In the genomic region with DNA sequence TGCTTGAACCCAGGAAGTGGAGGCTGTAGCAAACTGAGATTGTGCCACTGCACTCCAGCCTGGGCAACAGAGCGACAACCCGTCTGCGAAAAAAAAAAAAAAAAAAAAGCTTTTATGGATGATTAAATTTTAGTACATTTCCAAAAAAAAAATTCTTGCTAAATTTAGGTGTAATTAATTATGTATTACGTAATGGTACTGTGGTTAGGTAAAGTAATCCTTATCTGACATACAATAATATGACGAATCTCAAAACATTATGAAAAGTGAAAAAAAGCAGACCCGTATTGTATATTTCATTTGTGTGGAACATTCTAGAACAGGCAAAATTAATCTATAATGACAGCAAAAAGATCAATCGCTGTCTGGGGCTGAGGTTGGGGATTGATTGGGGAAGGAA, we compare ENCODE assay signal across 4 cellular contexts.
TF ChIP-seq lines count a peak whose summit lies in the region.

No MANE protein-coding gene starts in this region.

TF ChIP-seq in SK-N-SH treated with all-trans-retinoic acid at 6 μM for 48 hours, 23 proteins besides CTCF, POLR2A, EP300 and RAD21:
- TF ChIP-seq ZFP30 (CRISPR knock-in tag; IDR thresholded peaks at IDR 0.05) = no peak
- no peak for TF ChIP-seq ESRRG (CRISPR knock-in tag; IDR thresholded peaks at IDR 0.05)
- TF ChIP-seq ZNF565 (CRISPR knock-in tag; conservative IDR thresholded peaks at IDR 0.05; ENCODE audit: low read depth) = no peak
- TF ChIP-seq ISL1 (CRISPR knock-in tag; IDR thresholded peaks at IDR 0.05) = peak; percentile 36
- no peak for TF ChIP-seq ZFP3 (CRISPR knock-in tag; IDR thresholded peaks at IDR 0.05)
TF ChIP-seq in SK-N-SH treated with all-trans-retinoic acid at 6 μM for 48 hours: peak in this region for 1.

TF ChIP-seq in SK-N-SH, 30 proteins besides CTCF, POLR2A, EP300 and RAD21:
- TF ChIP-seq FOXJ3 (CRISPR knock-in tag; IDR thresholded peaks at IDR 0.05) (no peak), TEAD4 (IDR thresholded peaks at IDR 0.05; ENCODE audit: borderline replicate concordance, insufficient read depth) (no peak)
- TF ChIP-seq, protein P1, sequence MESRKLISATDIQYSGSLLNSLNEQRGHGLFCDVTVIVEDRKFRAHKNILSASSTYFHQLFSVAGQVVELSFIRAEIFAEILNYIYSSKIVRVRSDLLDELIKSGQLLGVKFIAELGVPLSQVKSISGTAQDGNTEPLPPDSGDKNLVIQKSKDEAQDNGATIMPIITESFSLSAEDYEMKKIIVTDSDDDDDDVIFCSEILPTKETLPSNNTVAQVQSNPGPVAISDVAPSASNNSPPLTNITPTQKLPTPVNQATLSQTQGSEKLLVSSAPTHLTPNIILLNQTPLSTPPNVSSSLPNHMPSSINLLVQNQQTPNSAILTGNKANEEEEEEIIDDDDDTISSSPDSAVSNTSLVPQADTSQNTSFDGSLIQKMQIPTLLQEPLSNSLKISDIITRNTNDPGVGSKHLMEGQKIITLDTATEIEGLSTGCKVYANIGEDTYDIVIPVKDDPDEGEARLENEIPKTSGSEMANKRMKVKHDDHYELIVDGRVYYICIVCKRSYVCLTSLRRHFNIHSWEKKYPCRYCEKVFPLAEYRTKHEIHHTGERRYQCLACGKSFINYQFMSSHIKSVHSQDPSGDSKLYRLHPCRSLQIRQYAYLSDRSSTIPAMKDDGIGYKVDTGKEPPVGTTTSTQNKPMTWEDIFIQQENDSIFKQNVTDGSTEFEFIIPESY (IDR thresholded peaks at IDR 0.05; ENCODE audit: borderline replicate concordance, low read depth) = no peak

TF ChIP-seq in IMR-90, 13 proteins besides CTCF, POLR2A, EP300 and RAD21:
- TF ChIP-seq MAZ (IDR thresholded peaks at IDR 0.05; ENCODE audit: borderline replicate concordance, low read depth, low read length) (no peak), CEBPB (IDR thresholded peaks at IDR 0.05; ENCODE audit: low read depth, low read length) (peak; percentile 41), NFE2L2 (IDR thresholded peaks at IDR 0.05; ENCODE audit: low read depth, low read length) (no peak), BHLHE40 (IDR thresholded peaks at IDR 0.05; ENCODE audit: low read depth, low read length) (no peak), SMC3 (IDR thresholded peaks at IDR 0.05; ENCODE audit: low read depth, low read length) (no peak), FOS (IDR thresholded peaks at IDR 0.05; ENCODE audit: low read depth, low read length) (no peak), RCOR1 (IDR thresholded peaks at IDR 0.05; ENCODE audit: insufficient replicate concordance, low read length) (no peak)
- TF ChIP-seq, protein P2, sequence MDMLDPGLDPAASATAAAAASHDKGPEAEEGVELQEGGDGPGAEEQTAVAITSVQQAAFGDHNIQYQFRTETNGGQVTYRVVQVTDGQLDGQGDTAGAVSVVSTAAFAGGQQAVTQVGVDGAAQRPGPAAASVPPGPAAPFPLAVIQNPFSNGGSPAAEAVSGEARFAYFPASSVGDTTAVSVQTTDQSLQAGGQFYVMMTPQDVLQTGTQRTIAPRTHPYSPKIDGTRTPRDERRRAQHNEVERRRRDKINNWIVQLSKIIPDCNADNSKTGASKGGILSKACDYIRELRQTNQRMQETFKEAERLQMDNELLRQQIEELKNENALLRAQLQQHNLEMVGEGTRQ (IDR thresholded peaks at IDR 0.05; ENCODE audit: low read depth, low read length) = no peak

TF ChIP-seq in K562, 482 proteins besides CTCF, POLR2A, EP300 and RAD21:
- TF ChIP-seq CEBPG (CRISPR knock-in tag; IDR thresholded peaks at IDR 0.05) (no peak), CEBPG (tag; conservative IDR thresholded peaks at IDR 0.05 in 1 of 2, IDR thresholded peaks at IDR 0.05 in 1 of 2) (peak; percentile 28 to 78; a peak in 2 of 4 replicates), PML (IDR thresholded peaks at IDR 0.05; ENCODE audit: low read length) (no peak), CEBPB (tag; IDR thresholded peaks at IDR 0.05) (peak; percentile 73)
TF ChIP-seq in K562: peak in this region for 2.
